In genomic region chr4:185201983-185202962, GRCh38 we compare ENCODE assay signal across 8 cellular contexts. TPM values are rescaled to one million over a fixed set of nuclear protein-coding genes. Genes with fewer than 3 reads are reported as not detected.
DNase-seq lines count a peak whose midpoint lies in the region; FAIRE-seq and TF ChIP-seq lines count a peak whose summit lies in the region.

No MANE protein-coding gene starts in this region.

- intact Hi-C loops in kidney (cut with DNase I), result no loop called here

- DNase-seq in NB4 (ENCODE audit: low read depth) (peak; percentile 55), kidney (no peak), type B pancreatic cell (ENCODE audit: extremely low spot score, unreplicated experiment) (no peak), COLO668 (lab: John Stamatoyannopoulos, UW; ENCODE audit: unreplicated experiment) (no peak), NCI-H2171 (lab: John Stamatoyannopoulos, UW) (no peak), GM13977 (ENCODE audit: low spot score) (no peak)

- H3K4me1 ChIP-seq in ES-I3 (ENCODE audit: insufficient read depth, low read length), result peaks cover 14% of the 10 kb centered on the region
- H3K4me1 ChIP-seq in kidney (ENCODE audit: control insufficient read depth in 1 of 2, insufficient read depth in 1 of 2, low read depth in 1 of 2, low read length in 2 of 2), result peaks cover 6 to 10% of the 10 kb centered on the region in 2 donors

- TF ChIP-seq POLR2A in NB4 (IDR thresholded peaks at IDR 0.05; ENCODE audit: extremely low read depth, insufficient read length), result no peak

- in situ Hi-C loops in GM13977 (cut with MboI; ENCODE audit: low pct_unique_long_range_greater_than_20kb, low sequenced_read_pairs, unreplicated experiment), result no loop called here

- H3K9me3 ChIP-seq in ES-I3 (ENCODE audit: control insufficient read depth, insufficient read depth, low read length), result no peaks in the 10 kb centered on the region
- no peaks in the 10 kb centered on the region for H3K9me3 ChIP-seq in kidney (ENCODE audit: control insufficient read depth in 1 of 2, low read length in 2 of 2)

- FAIRE-seq in kidney (lab: Jason Lieb, UNC), result no peak

- H3K4me1 Mint-ChIP-seq in activated naive CD8-positive, alpha-beta T cell (ENCODE audit: low read depth), result peaks cover 42% of the 10 kb centered on the region
- peaks cover 29% of the 10 kb centered on the region for H3K4me1 Mint-ChIP-seq in type B pancreatic cell (ENCODE audit: unreplicated experiment)

- H3K27me3 Mint-ChIP-seq in activated naive CD8-positive, alpha-beta T cell, result no peaks in the 10 kb centered on the region
- no peaks in the 10 kb centered on the region for H3K27me3 Mint-ChIP-seq in type B pancreatic cell

- H3K9ac ChIP-seq in ES-I3 (ENCODE audit: low read depth, low read length) (peak overlapping the region; percentile 87), kidney (ENCODE audit: low read length in 2 of 2) (peak overlapping the region in 1 of 2 donors; percentile 84)

- no peaks in the 10 kb centered on the region for H3K36me3 Mint-ChIP-seq in activated naive CD8-positive, alpha-beta T cell
- peaks cover 6% of the 10 kb centered on the region for H3K36me3 Mint-ChIP-seq in type B pancreatic cell

- H3K27ac ChIP-seq in kidney (ENCODE audit: low read depth in 2 of 2, low read length in 2 of 2), result peak overlapping the region; percentile 67 to 79

- H3K4me3 ChIP-seq in NB4 (ENCODE audit: low read depth, low read length), result peak overlapping the region; percentile 74
- peak overlapping the region; percentile 67 to 68 for H3K4me3 ChIP-seq in kidney (ENCODE audit: low read length in 2 of 2)

- H3K4me3 Mint-ChIP-seq in activated naive CD8-positive, alpha-beta T cell, result peak overlapping the region; percentile 95
- H3K4me3 Mint-ChIP-seq in type B pancreatic cell, result peak overlapping the region; percentile 98

- peak overlapping the region; percentile 99 for H3K27ac Mint-ChIP-seq in activated naive CD8-positive, alpha-beta T cell
- H3K27ac Mint-ChIP-seq in type B pancreatic cell, result peak overlapping the region; percentile 95

- H3K36me3 ChIP-seq in ES-I3 (ENCODE audit: insufficient read depth, low read length) (no peaks in the 10 kb centered on the region), kidney (ENCODE audit: control insufficient read depth in 1 of 2, insufficient read depth in 2 of 2, low read length in 2 of 2) (no peaks in the 10 kb centered on the region)

- no peaks in the 10 kb centered on the region for H3K9me3 Mint-ChIP-seq in activated naive CD8-positive, alpha-beta T cell (ENCODE audit: low read depth)
- H3K9me3 Mint-ChIP-seq in type B pancreatic cell, result no peaks in the 10 kb centered on the region

- TF ChIP-seq CTCF in NB4 (IDR thresholded peaks at IDR 0.05; ENCODE audit: low read depth, low read length) (no peak), kidney (IDR thresholded peaks at IDR 0.05; ENCODE audit: borderline replicate concordance, extremely low read depth, insufficient read depth) (no peak), type B pancreatic cell (conservative IDR thresholded peaks at IDR 0.05) (no peak), GM13977 (IDR thresholded peaks at IDR 0.05; ENCODE audit: extremely low read depth, insufficient read depth, missing control alignments) (no peak)

RNA-seq across cellular contexts. Expression of gene CFAP97, which starts 1.5 kb away (rescaled TPM):
- 39.4 TPM for total RNA-seq in kidney
- polyA plus RNA-seq in kidney (ENCODE audit: insufficient read depth, low read depth, low replicate concordance), result 8.0 TPM
- 13.8 and 21.6 TPM in 2 replicates for total RNA-seq in type B pancreatic cell (ENCODE audit: low replicate concordance)

RNA-seq across cellular contexts. Expression of gene SNX25, which starts 7.1 kb away (rescaled TPM):
- total RNA-seq in kidney, result 19.4 TPM
- polyA plus RNA-seq in kidney (ENCODE audit: insufficient read depth, low read depth, low replicate concordance), result 8.9 TPM
- 9.4 and 11.2 TPM in 2 replicates for total RNA-seq in type B pancreatic cell (ENCODE audit: low replicate concordance)

RNA-seq across cellular contexts. Expression of gene SLC25A4, which starts 59.2 kb away (rescaled TPM):
- total RNA-seq in kidney (41.2 TPM), type B pancreatic cell (ENCODE audit: low replicate concordance) (31.0 and 40.8 TPM in 2 replicates)
- polyA plus RNA-seq in kidney (ENCODE audit: insufficient read depth, low read depth, low replicate concordance), result 148 TPM
